ENCODE assay signal across 8 cellular contexts in the genomic region with DNA sequence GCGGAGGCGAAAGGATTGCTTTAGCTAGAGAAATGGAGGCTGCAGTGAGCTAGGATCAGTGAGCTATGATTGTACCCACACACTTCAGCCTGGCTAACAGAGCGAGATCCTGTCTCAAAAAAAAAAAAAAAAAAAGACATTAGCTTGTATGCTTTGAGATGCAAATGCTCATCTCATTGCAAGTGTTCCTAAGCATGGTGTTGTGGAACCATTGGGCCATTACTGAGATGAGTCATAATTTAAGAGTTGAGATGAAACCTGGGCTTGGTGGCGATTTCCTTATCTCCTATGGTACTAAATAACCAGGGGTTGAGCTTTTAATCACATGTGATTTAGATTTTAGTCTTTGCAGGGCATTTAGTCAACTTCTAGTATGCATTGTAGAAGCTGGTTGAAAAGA. TPM values are rescaled to one million over a fixed set of nuclear protein-coding genes. Genes with fewer than 3 reads are reported as not detected.
DNase-seq lines count a peak whose midpoint lies in the region; ATAC-seq and TF ChIP-seq lines count a peak whose summit lies in the region.

No MANE protein-coding gene starts in this region.

- H3K9ac ChIP-seq in HUES64 (ENCODE audit: low read depth, low read length): no peak overlapping the region

- H3K9me3 ChIP-seq in DOHH2 (ENCODE audit: control insufficient read depth, insufficient read depth, low read length): no peaks in the 10 kb centered on the region
- no peaks in the 10 kb centered on the region for H3K9me3 ChIP-seq in HUES64 (ENCODE audit: insufficient read depth, low read depth, low read length)

- H3F3A ChIP-seq in DOHH2 (ENCODE audit: control insufficient read depth, insufficient read depth): peaks cover 12% of the 10 kb centered on the region

- H3K4me1 ChIP-seq in DOHH2 (ENCODE audit: control insufficient read depth, low read length) (peaks cover 41% of the 10 kb centered on the region), HUES64 (ENCODE audit: insufficient read depth, low read length) (peaks cover 16% of the 10 kb centered on the region)

- H3K4me3 ChIP-seq in DOHH2 (ENCODE audit: low read length) (peak overlapping the region; percentile 89), HUES64 (ENCODE audit: low read length) (peak overlapping the region; percentile 8; the same call in 1 of the 2 replicates), foreskin fibroblast (ENCODE audit: low read depth in 1 of 2, low read length in 2 of 2) (peak overlapping the region; percentile 1 to 69)

- peaks cover 13% of the 10 kb centered on the region; the same call in 1 of the 2 replicates for H4K20me1 ChIP-seq in DOHH2 (ENCODE audit: control insufficient read depth, insufficient read depth, low read depth, low read length)

- peaks cover 21% of the 10 kb centered on the region for H3K36me3 ChIP-seq in DOHH2 (ENCODE audit: control insufficient read depth, low read length)
- H3K36me3 ChIP-seq in HUES64 (ENCODE audit: insufficient read depth, low read length): 0 out of 2 replicates have a peak, but pooled peaks cover 3% of the 10 kb centered on the region

- DNase-seq in foreskin fibroblast (peak in 1 of 2 donors; percentile 14), SKM-1 (lab: John Stamatoyannopoulos, UW; ENCODE audit: unreplicated experiment) (no peak), DMS153 (lab: John Stamatoyannopoulos, UW) (no peak), head of caudate nucleus (no peak), NCI-H748 (lab: John Stamatoyannopoulos, UW; ENCODE audit: unreplicated experiment) (no peak)

- H3K27ac ChIP-seq in DOHH2 (ENCODE audit: low read depth, low read length) (no peak overlapping the region), HUES64 (ENCODE audit: low read depth, low read length) (no peak overlapping the region)

- no peaks in the 10 kb centered on the region; the same call in 1 of the 2 replicates for H3K9me2 ChIP-seq in DOHH2 (replicated peaks; ENCODE audit: control insufficient read depth, low read length)

- intact Hi-C loops in head of caudate nucleus (cut with DNase I): no loop called here

- TF ChIP-seq CTCF in DOHH2 (IDR thresholded peaks at IDR 0.05; ENCODE audit: low read depth, low read length, poor library complexity, severe bottlenecking) (no peak), foreskin fibroblast (IDR thresholded peaks at IDR 0.05; ENCODE audit: low read depth, low read length) (no peak)

- peak; percentile 37 for ATAC-seq in GM21360 (IDR thresholded peaks at IDR 0.05; ENCODE audit: unreplicated experiment)

- 80% methylated on average over 4 of the region's 4 CpGs for WGBS in HUES64

- H3K79me2 ChIP-seq in DOHH2 (ENCODE audit: control insufficient read depth, low read length): peaks cover 73% of the 10 kb centered on the region

- peak overlapping the region; percentile 99 for H3K4me2 ChIP-seq in DOHH2 (ENCODE audit: low read length)

- H3K27me3 ChIP-seq in DOHH2 (ENCODE audit: control insufficient read depth, low read length) (no peaks in the 10 kb centered on the region), HUES64 (ENCODE audit: insufficient read depth, low read length) (peaks cover 9% of the 10 kb centered on the region)

RNA-seq across cellular contexts. Expression of a gene that starts 2.2 kb away (rescaled TPM):
- polyA plus RNA-seq in HUES64 (2013, experiment 1 of 2): 9.2 TPM
- polyA plus RNA-seq in HUES64 (2013, experiment 2 of 2): 7.8 TPM

RNA-seq across cellular contexts. Expression of a gene that starts 4.0 kb away (rescaled TPM):
- polyA plus RNA-seq in HUES64 (2013, experiment 1 of 2): 4.9 TPM
- 9.2 TPM for polyA plus RNA-seq in HUES64 (2013, experiment 2 of 2)

RNA-seq across cellular contexts. Expression of a gene that starts 31.3 kb away (rescaled TPM):
- polyA plus RNA-seq in HUES64 (2013, experiment 1 of 2): 1.4 TPM
- 2.0 TPM for polyA plus RNA-seq in HUES64 (2013, experiment 2 of 2)

RNA-seq across cellular contexts. Expression of a gene that starts 31.5 kb away (rescaled TPM):
- polyA plus RNA-seq in HUES64 (2013, experiment 1 of 2): 49.6 TPM
- 58.6 TPM for polyA plus RNA-seq in HUES64 (2013, experiment 2 of 2)

Comparison
In these comparisons a context has a peak if more than half of its experiments do, and no peak if none do; other contexts are left out.
1. H3K4me3 ChIP-seq: peak in every context shown above with its lines; median percentile 89 in DOHH2; 35 in foreskin fibroblast; 8 in HUES64.